ENCODE assay signal across 1 cellular context in the genomic region with DNA sequence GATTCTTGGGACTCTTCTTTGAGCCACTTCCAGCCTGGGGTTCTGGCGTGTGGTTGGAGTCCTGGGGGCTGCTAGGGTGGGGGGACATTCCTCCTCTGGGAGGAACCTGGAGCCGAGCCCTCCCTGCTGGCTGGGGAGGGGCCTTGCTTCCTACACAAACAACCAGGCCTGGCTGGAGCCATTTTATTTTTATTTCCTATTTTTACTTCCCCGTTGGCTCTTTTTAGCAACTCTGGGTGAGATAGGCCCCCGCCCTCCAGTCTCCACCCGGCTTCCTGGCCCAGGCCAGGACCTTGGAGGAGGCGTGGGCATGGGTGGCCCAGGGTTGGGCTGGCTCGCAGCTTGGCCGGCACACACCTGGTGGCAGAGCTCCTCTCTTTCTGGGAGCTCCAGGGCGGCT.
TF ChIP-seq lines count a peak whose summit lies in the region.

No MANE protein-coding gene starts in this region.

TF ChIP-seq in K562, 482 proteins besides CTCF, POLR2A, EP300 and RAD21:
- TF ChIP-seq SMARCB1 (IDR thresholded peaks at IDR 0.05; ENCODE audit: insufficient read length, low read depth): no peak
- no peak for TF ChIP-seq CEBPG (CRISPR knock-in tag; IDR thresholded peaks at IDR 0.05)
- no peak for TF ChIP-seq CEBPG (tag; conservative IDR thresholded peaks at IDR 0.05 in 1 of 2, IDR thresholded peaks at IDR 0.05 in 1 of 2)
- TF ChIP-seq HMG20B (CRISPR knock-in tag; IDR thresholded peaks at IDR 0.05): no peak
- TF ChIP-seq CBX8 (IDR thresholded peaks at IDR 0.05; ENCODE audit: borderline replicate concordance, extremely low read depth, low read depth, low read length, poor library complexity, severe bottlenecking): no peak
- TF ChIP-seq SMAD1 (IDR thresholded peaks at IDR 0.05; ENCODE audit: low read depth, low read length, partially characterized antibody): no peak
- no peak for TF ChIP-seq TEAD4 (IDR thresholded peaks at IDR 0.05; ENCODE audit: low read length)
- TF ChIP-seq TEAD4 (CRISPR knock-in tag; IDR thresholded peaks at IDR 0.05; ENCODE audit: borderline replicate concordance): no peak
- no peak for TF ChIP-seq MYNN (IDR thresholded peaks at IDR 0.05)
- TF ChIP-seq MYNN (CRISPR knock-in tag; IDR thresholded peaks at IDR 0.05): no peak
- TF ChIP-seq CHCHD3 (CRISPR knock-in tag; IDR thresholded peaks at IDR 0.05): no peak
- no peak for TF ChIP-seq MYC (IDR thresholded peaks at IDR 0.05; ENCODE audit: low read depth, low read length)
- no peak for TF ChIP-seq MYC (CRISPR knock-in tag; IDR thresholded peaks at IDR 0.05; ENCODE audit: borderline replicate concordance, low read depth)
- no peak for TF ChIP-seq RFX1 (IDR thresholded peaks at IDR 0.05)
- TF ChIP-seq SP1 (CRISPR knock-in tag; IDR thresholded peaks at IDR 0.05): no peak
- no peak for TF ChIP-seq MAFF (IDR thresholded peaks at IDR 0.05; ENCODE audit: low read length)
- TF ChIP-seq GTF2F1 (IDR thresholded peaks at IDR 0.05; ENCODE audit: low read depth, low read length): no peak
- TF ChIP-seq SIRT6 (IDR thresholded peaks at IDR 0.05; ENCODE audit: low read depth, low read length): no peak
- no peak for TF ChIP-seq ZBTB1 (CRISPR knock-in tag; IDR thresholded peaks at IDR 0.05; ENCODE audit: borderline replicate concordance, low read depth)
TF ChIP-seq in K562: peak in this region for 0.
